1 cellular context compared by ENCODE assay signal in the genomic region with DNA sequence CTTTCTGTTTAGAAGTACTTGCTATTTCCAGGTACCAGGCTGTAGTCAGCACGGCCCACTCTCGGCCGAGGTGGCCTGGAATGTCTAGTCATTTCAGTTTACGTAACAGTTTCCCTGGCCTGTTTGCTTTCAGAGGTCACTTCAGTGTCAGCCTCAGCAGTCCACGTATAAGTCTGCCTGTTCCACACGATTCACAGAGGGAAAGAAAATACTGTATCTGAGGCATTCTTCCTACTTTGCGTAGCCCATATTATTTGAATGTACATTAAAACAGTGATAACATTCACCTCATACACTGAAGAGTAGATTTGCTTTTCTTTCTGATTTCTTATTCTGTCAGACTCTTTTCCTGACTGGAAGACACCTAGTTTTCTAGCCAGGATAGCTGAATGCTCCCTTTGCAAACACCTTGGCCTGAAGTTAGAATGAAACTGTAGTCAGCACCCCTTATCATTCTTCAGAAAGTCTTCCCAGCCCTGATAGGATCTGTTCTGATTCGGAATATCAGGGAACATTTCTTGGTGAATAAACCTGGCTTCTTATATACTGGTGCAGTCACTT.
TF ChIP-seq lines count a peak whose summit lies in the region.

No MANE protein-coding gene starts in this region.

TF ChIP-seq in HEK293, 187 proteins besides CTCF, POLR2A, EP300 and RAD21 (continued from another document):
- TF ChIP-seq ZNF148 (tag by site-specific recombination; IDR thresholded peaks at IDR 0.05; ENCODE audit: borderline replicate concordance), result no peak
- no peak for TF ChIP-seq ZNF510 (tag by site-specific recombination; IDR thresholded peaks at IDR 0.05; ENCODE audit: insufficient replicate concordance)
- TF ChIP-seq ZBTB48 (tag by site-specific recombination; IDR thresholded peaks at IDR 0.05), result no peak
- no peak for TF ChIP-seq ZNF114 (tag by site-specific recombination; IDR thresholded peaks at IDR 0.05)
- TF ChIP-seq ZNF549 (tag by site-specific recombination; IDR thresholded peaks at IDR 0.05), result no peak
- no peak for TF ChIP-seq HOXA7 (CRISPR knock-in tag; IDR thresholded peaks at IDR 0.05; ENCODE audit: borderline replicate concordance)
- TF ChIP-seq ZNF561 (tag by site-specific recombination; IDR thresholded peaks at IDR 0.05; ENCODE audit: borderline replicate concordance), result no peak
- TF ChIP-seq ZNF701 (tag by site-specific recombination; IDR thresholded peaks at IDR 0.05), result no peak
- TF ChIP-seq, protein P1, sequence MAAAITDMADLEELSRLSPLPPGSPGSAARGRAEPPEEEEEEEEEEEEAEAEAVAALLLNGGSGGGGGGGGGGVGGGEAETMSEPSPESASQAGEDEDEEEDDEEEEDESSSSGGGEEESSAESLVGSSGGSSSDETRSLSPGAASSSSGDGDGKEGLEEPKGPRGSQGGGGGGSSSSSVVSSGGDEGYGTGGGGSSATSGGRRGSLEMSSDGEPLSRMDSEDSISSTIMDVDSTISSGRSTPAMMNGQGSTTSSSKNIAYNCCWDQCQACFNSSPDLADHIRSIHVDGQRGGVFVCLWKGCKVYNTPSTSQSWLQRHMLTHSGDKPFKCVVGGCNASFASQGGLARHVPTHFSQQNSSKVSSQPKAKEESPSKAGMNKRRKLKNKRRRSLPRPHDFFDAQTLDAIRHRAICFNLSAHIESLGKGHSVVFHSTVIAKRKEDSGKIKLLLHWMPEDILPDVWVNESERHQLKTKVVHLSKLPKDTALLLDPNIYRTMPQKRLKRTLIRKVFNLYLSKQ (tag by site-specific recombination; IDR thresholded peaks at IDR 0.05; ENCODE audit: borderline replicate concordance), result no peak
- TF ChIP-seq FEZF1 (tag by site-specific recombination; IDR thresholded peaks at IDR 0.05), result no peak
- no peak for TF ChIP-seq ZNF426 (tag by site-specific recombination; IDR thresholded peaks at IDR 0.05)
- TF ChIP-seq, protein P2, sequence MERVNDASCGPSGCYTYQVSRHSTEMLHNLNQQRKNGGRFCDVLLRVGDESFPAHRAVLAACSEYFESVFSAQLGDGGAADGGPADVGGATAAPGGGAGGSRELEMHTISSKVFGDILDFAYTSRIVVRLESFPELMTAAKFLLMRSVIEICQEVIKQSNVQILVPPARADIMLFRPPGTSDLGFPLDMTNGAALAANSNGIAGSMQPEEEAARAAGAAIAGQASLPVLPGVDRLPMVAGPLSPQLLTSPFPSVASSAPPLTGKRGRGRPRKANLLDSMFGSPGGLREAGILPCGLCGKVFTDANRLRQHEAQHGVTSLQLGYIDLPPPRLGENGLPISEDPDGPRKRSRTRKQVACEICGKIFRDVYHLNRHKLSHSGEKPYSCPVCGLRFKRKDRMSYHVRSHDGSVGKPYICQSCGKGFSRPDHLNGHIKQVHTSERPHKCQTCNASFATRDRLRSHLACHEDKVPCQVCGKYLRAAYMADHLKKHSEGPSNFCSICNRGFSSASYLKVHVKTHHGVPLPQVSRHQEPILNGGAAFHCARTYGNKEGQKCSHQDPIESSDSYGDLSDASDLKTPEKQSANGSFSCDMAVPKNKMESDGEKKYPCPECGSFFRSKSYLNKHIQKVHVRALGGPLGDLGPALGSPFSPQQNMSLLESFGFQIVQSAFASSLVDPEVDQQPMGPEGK (tag by site-specific recombination; IDR thresholded peaks at IDR 0.05), result no peak
